In the genomic region with DNA sequence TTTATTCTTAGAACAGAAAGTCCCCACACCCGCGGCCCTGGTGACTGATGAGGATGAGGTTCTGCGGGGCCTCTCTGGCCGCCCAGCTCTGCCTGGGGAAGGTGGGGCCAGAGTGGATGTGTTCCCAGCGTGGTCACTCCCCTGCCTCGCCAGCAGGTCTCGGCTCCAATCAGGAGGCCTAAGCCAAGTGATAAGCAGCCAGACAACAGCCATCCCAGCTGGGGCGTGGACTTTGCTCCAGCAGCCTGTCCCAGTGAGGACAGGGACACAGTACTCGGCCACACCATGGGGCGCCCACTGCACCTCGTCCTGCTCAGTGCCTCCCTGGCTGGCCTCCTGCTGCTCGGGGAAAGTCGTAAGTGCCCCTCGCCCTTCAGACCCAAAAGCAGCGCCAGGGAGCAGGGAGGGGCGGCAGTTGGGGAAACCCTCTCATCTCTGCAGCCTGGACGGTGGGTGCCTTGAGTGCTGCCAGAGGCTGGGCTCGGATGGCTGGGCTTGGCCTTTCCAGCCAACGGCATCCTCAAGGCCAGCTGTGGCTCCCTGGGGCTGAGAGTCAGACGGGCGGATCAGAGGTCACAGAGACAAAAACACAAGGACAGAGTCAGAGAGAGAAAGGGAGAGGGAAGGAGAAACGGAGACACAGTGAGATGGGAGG, we compare ENCODE assay signal across 10 cellular contexts. TPM values are rescaled to one million over a fixed set of nuclear protein-coding genes. Genes with fewer than 3 reads are reported as not detected.
A peak's percentile ranks its signal among the peaks of the same experiment; 100 is the strongest.
DNase-seq lines count a peak whose midpoint lies in the region; ATAC-seq, FAIRE-seq and TF ChIP-seq lines count a peak whose summit lies in the region.
"Had no signal": no experiment of that assay in that cellular context is flagged by ENCODE, and none has a peak within 500 bp of the region (broad histone marks: within the 10 kb centered on the region; RNA-seq: fewer than 3 reads in every experiment).

F10 (plus strand) TSS at position 229 of the 655 bp plus-strand sequence; CDS start at position 286, 57 bp downstream.

- H3K36me3 Mint-ChIP-seq in activated naive CD8-positive, alpha-beta T cell treated with anti-CD3 and anti-CD28 coated beads, Interleukin-2, amount 50 U/mL, for 24 hours (ENCODE audit: low read depth), result no peaks in the 10 kb centered on the region

- peak within 1 kb of the TSS; percentile 76 for H3K4me2 ChIP-seq in hepatocyte

- H3K27ac ChIP-seq in adrenal gland, result peak within 1 kb of the TSS in 2 of 5 donors; percentile 50 to 54
- peak within 1 kb of the TSS; percentile 93 for H3K27ac ChIP-seq in hepatocyte

- no peak within 1 kb of the TSS for H3K4me3 Mint-ChIP-seq in activated naive CD8-positive, alpha-beta T cell treated with anti-CD3 and anti-CD28 coated beads, Interleukin-2, amount 50 U/mL, for 24 hours

- intact Hi-C loops in adrenal gland (cut with DNase I), result no loop called here

- no peak within 1 kb of the TSS for H3K27ac Mint-ChIP-seq in activated naive CD8-positive, alpha-beta T cell treated with anti-CD3 and anti-CD28 coated beads, Interleukin-2, amount 50 U/mL, for 24 hours

- H3K36me3 ChIP-seq in adrenal gland (replicated peaks in 1 of 2) (no peaks in the 10 kb centered on the region), hepatocyte (replicated peaks; ENCODE audit: insufficient read depth, low read depth) (no peaks in the 10 kb centered on the region)

- no peaks in the 10 kb centered on the region for H3K9me3 ChIP-seq in adrenal gland (replicated peaks in 1 of 3)
- no peaks in the 10 kb centered on the region for H3K9me3 ChIP-seq in hepatocyte (ENCODE audit: low read depth)

- DNase-seq in ELR (ENCODE audit: low read depth) (peak; percentile 73), adrenal gland (peak; percentile 35 to 88 (median 67)), hepatocyte (ENCODE audit: low spot score) (peak; percentile 92), retinal pigment epithelial cell (ENCODE audit: low read depth) (peak; percentile 17), NCI-H1048 (lab: John Stamatoyannopoulos, UW) (no peak), RCC 7860 (ENCODE audit: low spot score) (no peak), KG1 (lab: John Stamatoyannopoulos, UW) (no peak)
- DNase-seq in activated naive CD8-positive, alpha-beta T cell treated with anti-CD3 and anti-CD28 coated beads, Interleukin-2, amount 50 U/mL, for 24 hours, result no peak
- DNase-seq: activated T-cell treated with anti-CD3 and anti-CD28 coated beads for 4 hours, NCI-H446 had no signal

- H3K9me3 Mint-ChIP-seq in activated naive CD8-positive, alpha-beta T cell treated with anti-CD3 and anti-CD28 coated beads, Interleukin-2, amount 50 U/mL, for 24 hours, result no peaks in the 10 kb centered on the region

- ATAC-seq in activated naive CD8-positive, alpha-beta T cell treated with anti-CD3 and anti-CD28 coated beads, Interleukin-2, amount 50 U/mL, for 24 hours, result no peak

- H4K20me1 ChIP-seq in hepatocyte (ENCODE audit: insufficient read depth, poor library complexity, severe bottlenecking), result no peaks in the 10 kb centered on the region

- no peak for FAIRE-seq in RCC 7860 (lab: Jason Lieb, UNC)

- no peaks in the 10 kb centered on the region for H3K4me1 Mint-ChIP-seq in activated naive CD8-positive, alpha-beta T cell treated with anti-CD3 and anti-CD28 coated beads, Interleukin-2, amount 50 U/mL, for 24 hours

- peak in 1 of 2 donors; percentile 7 for TF ChIP-seq POLR2A in adrenal gland (IDR thresholded peaks at IDR 0.05)

- TF ChIP-seq CTCF in adrenal gland (IDR thresholded peaks at IDR 0.05) (peak in 3 of 6 experiments; percentile 12 to 26 (median 21)), hepatocyte (IDR thresholded peaks at IDR 0.05; ENCODE audit: poor library complexity) (no peak), retinal pigment epithelial cell (conservative IDR thresholded peaks at IDR 0.05; ENCODE audit: low read depth, low read length) (no peak)

- H2AFZ ChIP-seq in hepatocyte, result peak within 1 kb of the TSS; percentile 53

- WGBS in adrenal gland, 4 donors, result 34 to 49% (median 38%) methylated on average over 14 to 22 of the region's 22 CpGs
- WGBS in hepatocyte (ENCODE audit: low lambda C conversion rate, missing lambda C conversion rate), result 21% methylated on average over 22 of the region's 22 CpGs

- H3K27me3 ChIP-seq in adrenal gland (no peaks in the 10 kb centered on the region), hepatocyte (no peaks in the 10 kb centered on the region)

- peaks cover 18% of the 10 kb centered on the region for H3K79me2 ChIP-seq in hepatocyte

- H3K4me1 ChIP-seq in adrenal gland (replicated peaks in 1 of 2), result no peaks in the 10 kb centered on the region
- H3K4me1 ChIP-seq in hepatocyte (ENCODE audit: insufficient read depth), result peaks cover 21% of the 10 kb centered on the region

- H3K27me3 Mint-ChIP-seq in activated naive CD8-positive, alpha-beta T cell treated with anti-CD3 and anti-CD28 coated beads, Interleukin-2, amount 50 U/mL, for 24 hours, result peaks cover 12% of the 10 kb centered on the region

- peak within 1 kb of the TSS in 1 of 4 donors; percentile 29 for H3K4me3 ChIP-seq in adrenal gland
- peak within 1 kb of the TSS; percentile 15 for H3K4me3 ChIP-seq in hepatocyte
- H3K4me3 ChIP-seq in retinal pigment epithelial cell (ENCODE audit: low read length), result peak within 1 kb of the TSS; percentile 24

- H3K9me2 ChIP-seq in hepatocyte (replicated peaks; ENCODE audit: insufficient read depth), result no peaks in the 10 kb centered on the region

RNA-seq across cellular contexts. Expression of gene F10, which starts in this region (rescaled TPM):
- total RNA-seq in adrenal gland, result 10 to 100 TPM in 6 of 8 donors, 1 to 10 TPM in 2; 4.4 to 54.4 (median 12.6) TPM
- 10 to 100 TPM in 2 of 3 donors, 1 to 10 TPM in 1; 6.1 to 81.8 (median 48.3) TPM for polyA plus RNA-seq in adrenal gland
- total RNA-seq in hepatocyte, result 127 and 148 TPM in 2 replicates
- polyA plus RNA-seq in hepatocyte, result 141 and 143 TPM in 2 replicates

Comparison
In these comparisons a context has a peak if more than half of its experiments do, and no peak if none do; other contexts are left out.
1. DNase-seq: peak in ELR (single experiment), adrenal gland (7 of 7), hepatocyte (single experiment) and retinal pigment epithelial cell (single experiment); none in activated naive CD8-positive, alpha-beta T cell treated with anti-CD3 and anti-CD28 coated beads, Interleukin-2, amount 50 U/mL, for 24 hours (single experiment), NCI-H1048 (single experiment), RCC 7860 (single experiment) and KG1 (single experiment).